8 cellular contexts compared by ENCODE assay signal in genomic region chr1:16013220-16013907, GRCh38. TPM values are rescaled to one million over a fixed set of nuclear protein-coding genes. Genes with fewer than 3 reads are reported as not detected.
DNase-seq lines count a peak whose midpoint lies in the region; ATAC-seq, FAIRE-seq and TF ChIP-seq lines count a peak whose summit lies in the region.

No MANE protein-coding gene starts in this region.

- no peak for TF ChIP-seq CTCF in hepatocyte (IDR thresholded peaks at IDR 0.05; ENCODE audit: poor library complexity)

- H3K9me3 ChIP-seq in NT2/D1 (ENCODE audit: insufficient read depth, low read length), result no peaks in the 10 kb centered on the region
- no peaks in the 10 kb centered on the region for H3K9me3 ChIP-seq in hepatocyte (ENCODE audit: low read depth)
- no peaks in the 10 kb centered on the region for H3K9me3 ChIP-seq in small intestine (ENCODE audit: control insufficient read depth, low read depth)

- DNase-seq in NT2/D1 (ENCODE audit: low read depth, low spot score) (no peak), hepatocyte (ENCODE audit: low spot score) (peak; percentile 92), small intestine (peak; percentile 27), NCI-H1694 treated with DMSO at 0.1 percent for 48 hours (lab: John Stamatoyannopoulos, UW) (no peak)

- H3K27ac Mint-ChIP-seq in activated naive CD8-positive, alpha-beta T cell, result no peak overlapping the region

- H3K9me3 Mint-ChIP-seq in activated naive CD8-positive, alpha-beta T cell (ENCODE audit: low read depth), result no peaks in the 10 kb centered on the region

- no peaks in the 10 kb centered on the region for H4K20me1 ChIP-seq in hepatocyte (ENCODE audit: insufficient read depth, poor library complexity, severe bottlenecking)

- H3K79me2 ChIP-seq in hepatocyte, result no peaks in the 10 kb centered on the region

- no peak for FAIRE-seq in small intestine (lab: Jason Lieb, UNC)

- no peak overlapping the region for H3K9ac ChIP-seq in NT2/D1 (ENCODE audit: insufficient read length, low read depth)

- no peaks in the 10 kb centered on the region for H3K27me3 ChIP-seq in NT2/D1 (ENCODE audit: insufficient read depth, insufficient read length)
- H3K27me3 ChIP-seq in hepatocyte, result no peaks in the 10 kb centered on the region
- no peaks in the 10 kb centered on the region for H3K27me3 ChIP-seq in small intestine (ENCODE audit: control insufficient read depth in 2 of 2, insufficient read depth in 2 of 2, low read length in 2 of 2)

- no peak overlapping the region for H2AFZ ChIP-seq in hepatocyte

- no peaks in the 10 kb centered on the region for H3K27me3 Mint-ChIP-seq in activated naive CD8-positive, alpha-beta T cell

- WGBS in hepatocyte (ENCODE audit: low lambda C conversion rate, missing lambda C conversion rate), result 52% methylated on average over 13 of the region's 28 CpGs
- WGBS in small intestine, 3 donors, result 13 to 24% (median 20%) methylated on average over 24 to 28 of the region's 28 CpGs

- H3K36me3 ChIP-seq in NT2/D1 (ENCODE audit: insufficient read depth, insufficient read length, low read length), result no peaks in the 10 kb centered on the region
- H3K36me3 ChIP-seq in hepatocyte (replicated peaks; ENCODE audit: insufficient read depth, low read depth), result no peaks in the 10 kb centered on the region
- H3K36me3 ChIP-seq in small intestine (ENCODE audit: control insufficient read depth in 2 of 2, insufficient read depth in 2 of 2, low read length in 2 of 2), result no peaks in the 10 kb centered on the region

- H3K4me3 Mint-ChIP-seq in activated naive CD8-positive, alpha-beta T cell, result peak overlapping the region; percentile 43

- H3K4me1 Mint-ChIP-seq in activated naive CD8-positive, alpha-beta T cell (ENCODE audit: low read depth), result peaks cover 4% of the 10 kb centered on the region

- H3K27ac ChIP-seq in hepatocyte (peak overlapping the region; percentile 75), small intestine (ENCODE audit: low read depth in 1 of 2, low read length in 1 of 2) (peak overlapping the region in 1 of 2 donors; percentile 53)

- H3K4me1 ChIP-seq in NT2/D1 (ENCODE audit: insufficient read depth, insufficient read length), result peaks cover 22% of the 10 kb centered on the region
- H3K4me1 ChIP-seq in hepatocyte (ENCODE audit: insufficient read depth), result peaks cover 47% of the 10 kb centered on the region
- no peaks in the 10 kb centered on the region for H3K4me1 ChIP-seq in small intestine (ENCODE audit: control insufficient read depth in 2 of 2, insufficient read depth in 1 of 2, low read depth in 1 of 2, low read length in 1 of 2)

- H3K36me3 Mint-ChIP-seq in activated naive CD8-positive, alpha-beta T cell, result no peaks in the 10 kb centered on the region

- H3K4me3 ChIP-seq in NT2/D1 (ENCODE audit: insufficient read length, low read depth), result peak overlapping the region; percentile 1
- no peak overlapping the region for H3K4me3 ChIP-seq in hepatocyte
- H3K4me3 ChIP-seq in small intestine (ENCODE audit: low read depth in 1 of 2, low read length in 2 of 2), result peak overlapping the region in 1 of 2 donors; percentile 31

- H3K9me2 ChIP-seq in hepatocyte (replicated peaks; ENCODE audit: insufficient read depth), result no peaks in the 10 kb centered on the region

- peak overlapping the region; percentile 83 for H3K4me2 ChIP-seq in hepatocyte

- ATAC-seq in GM21723 (IDR thresholded peaks at IDR 0.05; ENCODE audit: unreplicated experiment), result peak; percentile 47
- ATAC-seq in HG02885 (IDR thresholded peaks at IDR 0.05; ENCODE audit: poor library complexity, unreplicated experiment), result no peak
- no peak for ATAC-seq in GM21423 (IDR thresholded peaks at IDR 0.05; ENCODE audit: unreplicated experiment)

RNA-seq across cellular contexts. Expression of gene HSPB7, which starts 4.5 kb away (rescaled TPM):
- total RNA-seq in hepatocyte, result 12.6 and 17.4 TPM in 2 replicates
- polyA plus RNA-seq in hepatocyte (59.4 and 66.2 TPM in 2 replicates), small intestine (10 to 100 TPM in 2 of 3 donors, 1 to 10 TPM in 1; 7.8 to 63.5 (median 20.4) TPM)

RNA-seq across cellular contexts. Expression of gene CLCNKA, which starts 8.5 kb away (rescaled TPM):
- total RNA-seq in hepatocyte, result 1.0 and 1.3 TPM in 2 replicates
- polyA plus RNA-seq in hepatocyte, result 1.3 and 2.7 TPM in 2 replicates
- polyA plus RNA-seq in small intestine, result under 1 TPM in 2 of 3 donors, not detected in 1; 0.06 to 0.22 TPM

RNA-seq across cellular contexts. Expression of gene SRARP, which starts 9.3 kb away (rescaled TPM):
- total RNA-seq in hepatocyte, result not detected in 2 replicates
- polyA plus RNA-seq in hepatocyte, result not detected in 2 replicates
- not detected for polyA plus RNA-seq in small intestine

RNA-seq across cellular contexts. Expression of gene CLCNKB, which starts 30.2 kb away (rescaled TPM):
- total RNA-seq in hepatocyte, result 0.47 and 1.0 TPM in 2 replicates
- polyA plus RNA-seq in hepatocyte (1.4 and 1.8 TPM in 2 replicates), small intestine (under 1 TPM in 1 of 3 donors, not detected in 2; 0.04 TPM)

RNA-seq across cellular contexts. Expression of gene ZBTB17, which starts 37.5 kb away (rescaled TPM):
- 15.3 and 16.8 TPM in 2 replicates for total RNA-seq in hepatocyte
- polyA plus RNA-seq in hepatocyte (32.3 and 51.1 TPM in 2 replicates), small intestine (10 to 100 TPM; 28.1 to 89.2 (median 71.8) TPM)

Comparison
In these comparisons a context has a peak if more than half of its experiments do, and no peak if none do; other contexts are left out.
1. DNase-seq: peak in hepatocyte (single experiment) and small intestine (single experiment); none in NT2/D1 (single experiment) and NCI-H1694 treated with DMSO at 0.1 percent for 48 hours (single experiment).